9 cellular contexts compared by ENCODE assay signal in genomic region chr19:49594157-49595005, GRCh38. TPM values are rescaled to one million over a fixed set of nuclear protein-coding genes. Genes with fewer than 3 reads are reported as not detected.
DNase-seq lines count a peak whose midpoint lies in the region; ATAC-seq and TF ChIP-seq lines count a peak whose summit lies in the region.
"Had no signal": no experiment of that assay in that cellular context is flagged by ENCODE, and none has a peak within 500 bp of the region (broad histone marks: within the 10 kb centered on the region; RNA-seq: fewer than 3 reads in every experiment).

No MANE protein-coding gene starts in this region.

- no peaks in the 10 kb centered on the region for H3K27me3 ChIP-seq in OCI-LY3 (ENCODE audit: low read depth, low read length)
- no peaks in the 10 kb centered on the region for H3K27me3 ChIP-seq in duodenal mucosa (ENCODE audit: control insufficient read depth in 1 of 2, insufficient read depth in 2 of 2, low read length in 2 of 2)
- no peaks in the 10 kb centered on the region for H3K27me3 ChIP-seq in parathyroid adenoma (ENCODE audit: control insufficient read depth, insufficient read depth, low read length)

- H3K9me3 ChIP-seq in OCI-LY3 (ENCODE audit: insufficient read depth, low read length) (no peaks in the 10 kb centered on the region), duodenal mucosa (ENCODE audit: control insufficient read depth in 1 of 2, low read length in 2 of 2) (no peaks in the 10 kb centered on the region), parathyroid adenoma (ENCODE audit: control insufficient read depth, low read length) (no peaks in the 10 kb centered on the region)

- H3K4me2 ChIP-seq in OCI-LY3 (ENCODE audit: low read length) = peak overlapping the region; percentile 83
- no peak overlapping the region for H3K4me2 ChIP-seq in parathyroid adenoma (ENCODE audit: low read length)

- H3K4me1 Mint-ChIP-seq in Calu3 (ENCODE audit: low read depth, unreplicated experiment) = peaks cover 35% of the 10 kb centered on the region

- no peaks in the 10 kb centered on the region for H3K27me3 Mint-ChIP-seq in Calu3 (ENCODE audit: unreplicated experiment)

- H3K79me2 ChIP-seq in OCI-LY3 (ENCODE audit: low read length) = peaks cover 48% of the 10 kb centered on the region
- peaks cover 16% of the 10 kb centered on the region for H3K79me2 ChIP-seq in parathyroid adenoma

- no peak for ATAC-seq in GM21529 (IDR thresholded peaks at IDR 0.05; ENCODE audit: unreplicated experiment)
- ATAC-seq in GM18858 (IDR thresholded peaks at IDR 0.05; ENCODE audit: unreplicated experiment) = no peak
- ATAC-seq in GM21619 (IDR thresholded peaks at IDR 0.05; ENCODE audit: unreplicated experiment) = no peak
- ATAC-seq in GM18520 (IDR thresholded peaks at IDR 0.05; ENCODE audit: unreplicated experiment) = no peak

- no peak overlapping the region for H2AFZ ChIP-seq in OCI-LY3 (ENCODE audit: low read depth, low read length)
- no peak overlapping the region for H2AFZ ChIP-seq in parathyroid adenoma

- no peak overlapping the region; the same call in 1 of the 2 replicates for H3K4me3 ChIP-seq in OCI-LY3 (ENCODE audit: low read length)
- peak overlapping the region in 1 of 2 donors; percentile 85 for H3K4me3 ChIP-seq in duodenal mucosa (ENCODE audit: low read depth in 1 of 2, low read length in 2 of 2)
- no peak overlapping the region for H3K4me3 ChIP-seq in parathyroid adenoma (ENCODE audit: low read depth, low read length)

- no peak overlapping the region for H3K27ac ChIP-seq in OCI-LY3 (ENCODE audit: low read length)
- peak overlapping the region; percentile 13 for H3K27ac ChIP-seq in duodenal mucosa (ENCODE audit: low read depth, low read length)
- H3K27ac ChIP-seq in parathyroid adenoma = peak overlapping the region; percentile 24

- H3K27ac Mint-ChIP-seq in Calu3 (ENCODE audit: unreplicated experiment) = peak overlapping the region; percentile 89

- peaks cover 37% of the 10 kb centered on the region for H3K36me3 ChIP-seq in OCI-LY3 (replicated peaks; ENCODE audit: low read depth, low read length)
- H3K36me3 ChIP-seq in duodenal mucosa (ENCODE audit: control insufficient read depth in 1 of 2, insufficient read depth in 2 of 2, low read length in 2 of 2) = peaks cover 3 to 31% of the 10 kb centered on the region in 2 donors
- no peaks in the 10 kb centered on the region for H3K36me3 ChIP-seq in parathyroid adenoma (ENCODE audit: control insufficient read depth, insufficient read depth, low read length)

- no peak for DNase-seq in Calu3
- DNase-seq: GDM1 had no signal

- H3K9me3 Mint-ChIP-seq in Calu3 (ENCODE audit: low read depth, unreplicated experiment) = no peaks in the 10 kb centered on the region

- intact Hi-C loops in Calu3 (cut with micrococcal nuclease; ENCODE audit: unreplicated experiment) = no loop called here

- peaks cover 85% of the 10 kb centered on the region for H3K36me3 Mint-ChIP-seq in Calu3 (ENCODE audit: insufficient read depth, unreplicated experiment)

- BruUV-seq in Calu3 (replicated peaks; lab: Mats Ljungman, UMichigan) = no TSS peak

- H3K4me3 Mint-ChIP-seq in Calu3 (ENCODE audit: low read depth, unreplicated experiment) = peak overlapping the region; percentile 88

- CTCF ChIA-PET in Calu3 (lab: Charles Lee) = no interaction called here

- H3K9ac ChIP-seq in OCI-LY3 (ENCODE audit: low read length) (no peak overlapping the region), duodenal mucosa (ENCODE audit: low read depth in 1 of 2, low read length in 2 of 2) (peak overlapping the region in 1 of 2 donors; percentile 32), parathyroid adenoma (no peak overlapping the region)

- peaks cover 11% of the 10 kb centered on the region for H4K20me1 ChIP-seq in OCI-LY3 (ENCODE audit: insufficient read depth, low read length)

- TF ChIP-seq CTCF in Calu3 (IDR thresholded peaks at IDR 0.05; ENCODE audit: unreplicated experiment) = no peak
- no peak for TF ChIP-seq CTCF in OCI-LY3 (IDR thresholded peaks at IDR 0.05; ENCODE audit: low read depth, low read length)
- TF ChIP-seq CTCF in parathyroid adenoma (IDR thresholded peaks at IDR 0.05) = no peak

- H3K4me1 ChIP-seq in OCI-LY3 (ENCODE audit: low read length) (peaks cover 10% of the 10 kb centered on the region), duodenal mucosa (ENCODE audit: control insufficient read depth in 1 of 2, insufficient read depth in 2 of 2, low read length in 2 of 2) (peaks cover 15 to 23% of the 10 kb centered on the region in 2 donors), parathyroid adenoma (peaks cover 2% of the 10 kb centered on the region)

RNA-seq across cellular contexts. Expression of gene PRR12, which starts 3.4 kb away (rescaled TPM):
- total RNA-seq in Calu3 (2022) = 51.4 and 53.0 TPM in 2 replicates

RNA-seq across cellular contexts. Expression of gene PRRG2, which starts 13.3 kb away (rescaled TPM):
- total RNA-seq in Calu3 (2022) = 19.0 and 22.1 TPM in 2 replicates

RNA-seq across cellular contexts. Expression of gene NOSIP, which starts 14.0 kb away (rescaled TPM):
- total RNA-seq in Calu3 (2022) = 76.9 and 81.2 TPM in 2 replicates

RNA-seq across cellular contexts. Expression of gene RRAS, which starts 45.6 kb away (rescaled TPM):
- total RNA-seq in Calu3 (2022) = 70.4 and 82.2 TPM in 2 replicates

RNA-seq across cellular contexts. Expression of gene SCAF1, which starts 47.6 kb away (rescaled TPM):
- 129 and 137 TPM in 2 replicates for total RNA-seq in Calu3 (2022)
